ENCODE assay signal across 9 cellular contexts in genomic region chr3:150544040-150544439, GRCh38. TPM values are rescaled to one million over a fixed set of nuclear protein-coding genes. Genes with fewer than 3 reads are reported as not detected.
DNase-seq lines count a peak whose midpoint lies in the region; ATAC-seq and TF ChIP-seq lines count a peak whose summit lies in the region.
"Had no signal": no experiment of that assay in that cellular context is flagged by ENCODE, and none has a peak within 500 bp of the region (broad histone marks: within the 10 kb centered on the region; RNA-seq: fewer than 3 reads in every experiment).

No MANE protein-coding gene starts in this region.

- H3K27ac Mint-ChIP-seq in activated T-cell treated with anti-CD3 and anti-CD28 coated beads, Interleukin-2, amount 50 U/mL, for 72 hours, result peak overlapping the region; percentile 100

- no peak for DNase-seq in activated T-cell treated with anti-CD3 and anti-CD28 coated beads, Interleukin-2, amount 50 U/mL, for 72 hours
- DNase-seq in activated T-cell treated with anti-CD3 and anti-CD28 coated beads, Interleukin-2, amount 50 U/mL, for 1 hour, result no peak
- peak; percentile 59 for DNase-seq in fibroblast of the aortic adventitia (ENCODE audit: low read depth)
- no peak for DNase-seq in left colon
- DNase-seq in WERI-Rb-1, result no peak
- no peak for DNase-seq in spleen
- DNase-seq: Right ventricle myocardium superior had no signal

- H3K4me1 ChIP-seq in subcutaneous abdominal adipose tissue (ENCODE audit: control insufficient read depth in 5 of 5, insufficient read depth in 5 of 5, low read length in 5 of 5) (peaks cover 0 to 31% (median 29%) of the 10 kb centered on the region in 5 donors), spleen (peaks cover 16 to 75% (median 60%) of the 10 kb centered on the region in 6 donors)

- ATAC-seq in activated T-cell treated with anti-CD3 and anti-CD28 coated beads, Interleukin-2, amount 50 U/mL, for 72 hours (replicated peaks in 1 of 2), result no peak
- no peak for ATAC-seq in left colon

- no peak for TF ChIP-seq CTCF in WI38 (IDR thresholded peaks at IDR 0.05; ENCODE audit: low read depth, low read length)
- no peak for TF ChIP-seq CTCF in fibroblast of the aortic adventitia (IDR thresholded peaks at IDR 0.05; ENCODE audit: insufficient read depth, low read length)
- no peak for TF ChIP-seq CTCF in WERI-Rb-1 (IDR thresholded peaks at IDR 0.05; ENCODE audit: low read depth, low read length)
- TF ChIP-seq CTCF in spleen (IDR thresholded peaks at IDR 0.05 in 8 of 11, conservative IDR thresholded peaks at IDR 0.05 in 3 of 11), result no peak

- peak overlapping the region in 3 of 5 donors; percentile 32 to 41 (median 38) for H3K9ac ChIP-seq in subcutaneous abdominal adipose tissue (ENCODE audit: low read length in 5 of 5)

- no peak for TF ChIP-seq POLR2A in spleen (IDR thresholded peaks at IDR 0.05)

- peaks cover 62% of the 10 kb centered on the region for H3K4me1 Mint-ChIP-seq in activated T-cell treated with anti-CD3 and anti-CD28 coated beads, Interleukin-2, amount 50 U/mL, for 72 hours (ENCODE audit: low read depth)

- H3K9me3 Mint-ChIP-seq in activated T-cell treated with anti-CD3 and anti-CD28 coated beads, Interleukin-2, amount 50 U/mL, for 72 hours, result no peaks in the 10 kb centered on the region

- peak overlapping the region; percentile 94 to 100 for H3K4me3 Mint-ChIP-seq in activated T-cell treated with anti-CD3 and anti-CD28 coated beads, Interleukin-2, amount 50 U/mL, for 72 hours

- H3K36me3 ChIP-seq in subcutaneous abdominal adipose tissue (ENCODE audit: control insufficient read depth in 5 of 5, insufficient read depth in 5 of 5, low read length in 5 of 5) (peaks cover 9 to 21% (median 12%) of the 10 kb centered on the region in 5 donors), WERI-Rb-1 (peaks cover 29% of the 10 kb centered on the region), spleen (peaks cover 0 to 23% (median 4%) of the 10 kb centered on the region in 6 donors)

- H3K27ac ChIP-seq in subcutaneous abdominal adipose tissue (ENCODE audit: low read depth, low read length) (peak overlapping the region; percentile 98), WERI-Rb-1 (no peak overlapping the region), spleen (peak overlapping the region in 3 of 8 donors; percentile 3 to 99 (median 99))

- peaks cover 15 to 39% of the 10 kb centered on the region in 2 donors for H3K36me3 Mint-ChIP-seq in activated T-cell treated with anti-CD3 and anti-CD28 coated beads, Interleukin-2, amount 50 U/mL, for 72 hours (ENCODE audit: insufficient read depth in 2 of 2)

- H3K9me3 ChIP-seq in subcutaneous abdominal adipose tissue (ENCODE audit: control insufficient read depth in 5 of 5, low read length in 5 of 5) (no peaks in the 10 kb centered on the region), WERI-Rb-1 (ENCODE audit: severe bottlenecking) (no peaks in the 10 kb centered on the region), spleen (no peaks in the 10 kb centered on the region)

- intact Hi-C loops in left colon (cut with DNase I, micrococcal nuclease) (no loop called here), spleen (cut with DNase I; ENCODE audit: low total_unique reads) (no loop called here)

- no peaks in the 10 kb centered on the region for H3K27me3 Mint-ChIP-seq in activated T-cell treated with anti-CD3 and anti-CD28 coated beads, Interleukin-2, amount 50 U/mL, for 72 hours (ENCODE audit: low read depth)

- peak overlapping the region; percentile 98 for H3K4me3 ChIP-seq in WI38 (ENCODE audit: low read depth, low read length)
- peak overlapping the region; percentile 87 for H3K4me3 ChIP-seq in fibroblast of the aortic adventitia (ENCODE audit: low read depth, low read length)
- no peak overlapping the region for H3K4me3 ChIP-seq in subcutaneous abdominal adipose tissue (ENCODE audit: low read depth in 1 of 5, low read length in 5 of 5)
- no peak overlapping the region for H3K4me3 ChIP-seq in WERI-Rb-1 (ENCODE audit: low read depth, low read length)
- peak overlapping the region in 1 of 8 donors; percentile 82 for H3K4me3 ChIP-seq in spleen

- no peaks in the 10 kb centered on the region for H3K27me3 ChIP-seq in subcutaneous abdominal adipose tissue (ENCODE audit: control insufficient read depth in 5 of 5, insufficient read depth in 4 of 5, low read length in 5 of 5)
- H3K27me3 ChIP-seq in WERI-Rb-1 (ENCODE audit: insufficient read depth, low read depth, severe bottlenecking), result no peaks in the 10 kb centered on the region
- H3K27me3 ChIP-seq in spleen (replicated peaks in 1 of 7), result no peaks in the 10 kb centered on the region

RNA-seq across cellular contexts. Expression of gene SERP1, which starts 2.3 kb away (rescaled TPM):
- 100 to 1,000 TPM; 123 to 148 TPM for total RNA-seq in activated T-cell treated with anti-CD3 and anti-CD28 coated beads, Interleukin-2, amount 50 U/mL, for 72 hours
- total RNA-seq in fibroblast of the aortic adventitia (ENCODE audit: low replicate concordance), result 119 and 229 TPM in 2 replicates
- total RNA-seq in left colon, result 100 to 1,000 TPM in 1 of 2 donors, 10 to 100 TPM in 1; 85.0 to 104 TPM
- total RNA-seq in spleen, result 100 to 1,000 TPM in 4 of 7 donors, 10 to 100 TPM in 3; 91.1 to 441 (median 105) TPM
- polyA plus RNA-seq in spleen, result 100 to 1,000 TPM in 1 of 3 donors, 10 to 100 TPM in 2; 64.0 to 104 (median 91.7) TPM

RNA-seq across cellular contexts. Expression of gene EIF2A, which starts 2.5 kb away (rescaled TPM):
- 100 to 1,000 TPM; 131 to 149 TPM for total RNA-seq in activated T-cell treated with anti-CD3 and anti-CD28 coated beads, Interleukin-2, amount 50 U/mL, for 72 hours
- total RNA-seq in fibroblast of the aortic adventitia (ENCODE audit: low replicate concordance), result 135 and 166 TPM in 2 replicates
- 10 to 100 TPM; 56.7 to 72.2 TPM for total RNA-seq in left colon
- total RNA-seq in spleen, result 100 to 1,000 TPM in 3 of 7 donors, 10 to 100 TPM in 4; 70.9 to 149 (median 79.0) TPM
- polyA plus RNA-seq in spleen, result 10 to 100 TPM; 53.7 to 73.7 (median 73.3) TPM

RNA-seq across cellular contexts. Expression of gene SELENOT, which starts 59.1 kb away (rescaled TPM):
- 100 to 1,000 TPM in 1 of 2 donors, 10 to 100 TPM in 1; 95.9 to 104 TPM for total RNA-seq in activated T-cell treated with anti-CD3 and anti-CD28 coated beads, Interleukin-2, amount 50 U/mL, for 72 hours
- total RNA-seq in fibroblast of the aortic adventitia (ENCODE audit: low replicate concordance), result 37.9 and 150 TPM in 2 replicates
- 100 to 1,000 TPM in 1 of 2 donors, 10 to 100 TPM in 1; 90.9 to 100 TPM for total RNA-seq in left colon
- 100 to 1,000 TPM in 5 of 7 donors, 10 to 100 TPM in 2; 98.2 to 180 (median 117) TPM for total RNA-seq in spleen
- 10 to 100 TPM; 34.6 to 71.7 (median 59.5) TPM for polyA plus RNA-seq in spleen

Comparison
In these comparisons a context has a peak if more than half of its experiments do, and no peak if none do; other contexts are left out.
1. H3K4me3 ChIP-seq: peak in WI38 (single experiment) and fibroblast of the aortic adventitia (single experiment); none in subcutaneous abdominal adipose tissue (0 of 5) and WERI-Rb-1 (single experiment).